ENCODE assay signal across 22 cellular contexts in the genomic region with DNA sequence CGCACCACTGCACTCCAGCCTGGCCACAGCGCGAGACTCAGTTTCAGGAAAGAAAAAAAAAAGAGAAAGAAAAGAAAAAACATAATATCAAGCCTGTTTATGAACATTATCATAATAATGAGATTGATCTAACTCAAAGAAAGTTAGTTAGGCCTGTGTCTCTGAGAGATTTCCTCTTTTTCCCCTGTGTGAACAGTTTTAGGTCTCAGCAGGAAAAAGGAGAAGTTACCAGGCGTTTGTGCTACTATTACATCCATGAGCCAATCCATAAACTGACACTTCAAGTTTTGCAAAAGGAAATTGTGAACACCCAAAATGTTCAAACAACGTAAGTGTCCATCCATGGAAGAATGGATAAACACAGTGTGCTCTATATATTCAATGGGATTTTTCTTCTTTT. TPM values are rescaled to one million over a fixed set of nuclear protein-coding genes. Genes with fewer than 3 reads are reported as not detected.
"Had no signal": no experiment of that assay in that cellular context is flagged by ENCODE, and none has a peak within 500 bp of the region (broad histone marks: within the 10 kb centered on the region; RNA-seq: fewer than 3 reads in every experiment).

No MANE protein-coding gene starts in this region.

- H3K36me3 Mint-ChIP-seq: activated naive CD4-positive, alpha-beta T cell treated with anti-CD3 and anti-CD28 coated beads, Interleukin-2, amount 50 U/mL, for 72 hours; stimulated activated naive B cell treated with anti-CD40 and anti-IgM and Interleukin-4, amounts not matched to agents 10 μg/mL and 1 μg/mL and 100 μg/mL, for 72 hours had no signal

- H3K27ac Mint-ChIP-seq: activated B cell treated with CpG ODN at 0.5 μM for 24 hours; activated CD4-positive, alpha-beta T cell treated with anti-CD3 and anti-CD28 coated beads, Interleukin-2, amount 10 ng/mL, durations not matched to agents 24 days and 14 days; activated naive CD4-positive, alpha-beta T cell treated with anti-CD3 and anti-CD28 coated beads, Interleukin-2, amount 50 U/mL, for 72 hours; effector memory CD8-positive, alpha-beta T cell; naive thymus-derived CD8-positive, alpha-beta T cell; progenitor cell of endocrine pancreas; stimulated activated naive B cell treated with anti-CD40 and anti-IgM and Interleukin-4, amounts not matched to agents 10 μg/mL and 1 μg/mL and 100 μg/mL, for 72 hours had no signal

- H3K4me1 Mint-ChIP-seq: activated B cell treated with CpG ODN at 0.5 μM for 24 hours; activated CD4-positive, alpha-beta T cell treated with anti-CD3 and anti-CD28 coated beads, Interleukin-2, amount 10 ng/mL, durations not matched to agents 24 days and 14 days; naive thymus-derived CD8-positive, alpha-beta T cell; stimulated activated naive B cell treated with anti-CD40 and anti-IgM and Interleukin-4, amounts not matched to agents 10 μg/mL and 1 μg/mL and 100 μg/mL, for 72 hours had no signal

- DNase-seq: activated B cell treated with CpG ODN at 0.5 μM for 24 hours; activated CD4-positive, alpha-beta T cell treated with anti-CD3 and anti-CD28 coated beads, Interleukin-2, amount 10 ng/mL, durations not matched to agents 24 days and 14 days; amniotic stem cell; body of pancreas; effector memory CD8-positive, alpha-beta T cell; gastrocnemius medialis; heart right ventricle; islet precursor cell; mammary epithelial cell; mucosa of descending colon; naive thymus-derived CD8-positive, alpha-beta T cell; nucleus accumbens; right cardiac atrium; small intestine; stimulated activated CD4-positive, alpha-beta T cell treated with anti-CD3 and anti-CD28 coated beads, Interleukin-1b, Interleukin-23, amount 100 ng/mL, for 48 hours; stimulated activated naive B cell treated with anti-CD40 and anti-IgM and Interleukin-4, amounts not matched to agents 10 μg/mL and 1 μg/mL and 100 μg/mL, for 72 hours; T-helper 9 cell; transverse colon had no signal

- H3K27me3 Mint-ChIP-seq: activated B cell treated with CpG ODN at 0.5 μM for 24 hours; activated CD4-positive, alpha-beta T cell treated with anti-CD3 and anti-CD28 coated beads, Interleukin-2, amount 10 ng/mL, durations not matched to agents 24 days and 14 days had no signal

- H3K4me3 Mint-ChIP-seq: activated B cell treated with CpG ODN at 0.5 μM for 24 hours; activated CD4-positive, alpha-beta T cell treated with anti-CD3 and anti-CD28 coated beads, Interleukin-2, amount 10 ng/mL, durations not matched to agents 24 days and 14 days; effector memory CD8-positive, alpha-beta T cell; naive thymus-derived CD8-positive, alpha-beta T cell; stimulated activated naive B cell treated with anti-CD40 and anti-IgM and Interleukin-4, amounts not matched to agents 10 μg/mL and 1 μg/mL and 100 μg/mL, for 72 hours had no signal

- H3K9me3 Mint-ChIP-seq: activated CD4-positive, alpha-beta T cell treated with anti-CD3 and anti-CD28 coated beads, Interleukin-2, amount 10 ng/mL, durations not matched to agents 24 days and 14 days; effector memory CD8-positive, alpha-beta T cell had no signal

- ATAC-seq: activated naive CD4-positive, alpha-beta T cell treated with anti-CD3 and anti-CD28 coated beads, Interleukin-2, amount 50 U/mL, for 72 hours; body of pancreas; effector memory CD8-positive, alpha-beta T cell; gastrocnemius medialis; heart right ventricle; left lobe of liver; mucosa of descending colon; naive thymus-derived CD8-positive, alpha-beta T cell; right cardiac atrium; stimulated activated naive B cell treated with anti-CD40 and anti-IgM and Interleukin-4, amounts not matched to agents 10 μg/mL and 1 μg/mL and 100 μg/mL, for 72 hours had no signal

RNA-seq across cellular contexts. Expression of gene TARM1, which starts 3.8 kb away (rescaled TPM):
- total RNA-seq: activated B cell treated with CpG ODN at 0.5 μM for 24 hours; activated CD4-positive, alpha-beta T cell treated with anti-CD3 and anti-CD28 coated beads, Interleukin-2, amount 10 ng/mL, durations not matched to agents 24 days and 14 days; activated naive CD4-positive, alpha-beta T cell treated with anti-CD3 and anti-CD28 coated beads, Interleukin-2, amount 50 U/mL, for 72 hours; body of pancreas; gastrocnemius medialis; heart right ventricle; left lobe of liver; mammary epithelial cell; mucosa of descending colon; naive thymus-derived CD8-positive, alpha-beta T cell; progenitor cell of endocrine pancreas; right cardiac atrium; subcutaneous adipose tissue; transverse colon had no signal

RNA-seq across cellular contexts. Expression of gene VSTM1, which starts 13.6 kb away (rescaled TPM):
- total RNA-seq: activated B cell treated with CpG ODN at 0.5 μM for 24 hours; activated CD4-positive, alpha-beta T cell treated with anti-CD3 and anti-CD28 coated beads, Interleukin-2, amount 10 ng/mL, durations not matched to agents 24 days and 14 days; activated naive CD4-positive, alpha-beta T cell treated with anti-CD3 and anti-CD28 coated beads, Interleukin-2, amount 50 U/mL, for 72 hours; body of pancreas; gastrocnemius medialis; left lobe of liver; mammary epithelial cell; mucosa of descending colon; naive thymus-derived CD8-positive, alpha-beta T cell; progenitor cell of endocrine pancreas; right cardiac atrium; subcutaneous adipose tissue; transverse colon had no signal

RNA-seq across cellular contexts. Expression of gene OSCAR, which starts 23.3 kb away (rescaled TPM):
- total RNA-seq: progenitor cell of endocrine pancreas had no signal
